29 cellular contexts compared by ENCODE assay signal in genomic region chr4:3244747-3245146, GRCh38. TPM values are rescaled to one million over a fixed set of nuclear protein-coding genes. Genes with fewer than 3 reads are reported as not detected.
"Had no signal": no experiment of that assay in that cellular context is flagged by ENCODE, and none has a peak within 500 bp of the region (broad histone marks: within the 10 kb centered on the region; RNA-seq: fewer than 3 reads in every experiment).

No MANE protein-coding gene starts in this region.

- ATAC-seq: activated CD4-positive, alpha-beta T cell treated with anti-CD3 and anti-CD28 coated beads for 36 hours; activated CD8-positive, alpha-beta memory T cell treated with anti-CD3 and anti-CD28 coated beads, Interleukin-2, amount 10 ng/mL, durations not matched to agents 7 days and 5 days; activated CD8-positive, alpha-beta T cell treated with anti-CD3 and anti-CD28 coated beads, Interleukin-2, amount 10 ng/mL, durations not matched to agents 7 days and 5 days; activated naive CD8-positive, alpha-beta T cell treated with anti-CD3 and anti-CD28 coated beads, Interleukin-2, amount 50 U/mL, for 24 hours; body of pancreas; esophagus mucosa; T-helper 17 cell had no signal

- H3K9me3 ChIP-seq: adrenal gland, body of pancreas, colonic mucosa had no signal

- H3K4me3 ChIP-seq: adrenal gland, body of pancreas, colonic mucosa had no signal

- H3K36me3 ChIP-seq: colonic mucosa had no signal

- H3K4me1 ChIP-seq: adrenal gland, colonic mucosa had no signal

- H3K27me3 ChIP-seq: adrenal gland, body of pancreas, colonic mucosa had no signal

- DNase-seq: activated CD4-positive, alpha-beta memory T cell treated with anti-CD3 and anti-CD28 coated beads for 36 hours; activated CD4-positive, alpha-beta T cell treated with anti-CD3 and anti-CD28 coated beads for 36 hours; activated CD4-positive, alpha-beta T cell treated with anti-CD3 and anti-CD28 coated beads, Interleukin-2, amount 10 ng/mL, durations not matched to agents 24 days and 14 days; activated CD4-positive, CD25-positive, alpha-beta regulatory T cell; activated CD4-positive, CD25-positive, alpha-beta regulatory T cell treated with anti-CD3 and anti-CD28 coated beads, Interleukin-2, amount 50 U/mL, for 72 hours; activated CD8-positive, alpha-beta memory T cell treated with anti-CD3 and anti-CD28 coated beads, Interleukin-2, amount 10 ng/mL, durations not matched to agents 7 days and 5 days; activated CD8-positive, alpha-beta memory T cell treated with anti-CD3 and anti-CD28 coated beads, Interleukin-2, amount 50 U/mL, for 4 hours; activated CD8-positive, alpha-beta T cell treated with anti-CD3 and anti-CD28 coated beads, Interleukin-2, amount 10 ng/mL, durations not matched to agents 7 days and 5 days; activated effector memory CD4-positive, alpha-beta T cell treated with anti-CD3 and anti-CD28 coated beads, Interleukin-2, amount 50 U/mL, for 16 hours; activated naive CD4-positive, alpha-beta T cell treated with anti-CD3 and anti-CD28 coated beads for 36 hours; activated naive CD8-positive, alpha-beta T cell treated with anti-CD3 and anti-CD28 coated beads for 36 hours; activated naive CD8-positive, alpha-beta T cell treated with anti-CD3 and anti-CD28 coated beads, Interleukin-2, amount 50 U/mL, for 24 hours; activated T-cell treated with anti-CD3 and anti-CD28 coated beads, Interleukin-2, amount 50 U/mL, for 1 hour; activated T-cell treated with anti-CD3 and anti-CD28 coated beads, Interleukin-2, amount 50 U/mL, for 48 hours; adrenal gland; amygdala; aorta; body of pancreas; caudate nucleus; cerebellar nuclear complex; colonic mucosa; effector memory CD4-positive, alpha-beta T cell; endodermal cell; foreskin fibroblast; T-helper 1 cell; T-helper 17 cell; T1000 had no signal

- H3K27ac ChIP-seq: adrenal gland, body of pancreas, colonic mucosa had no signal

RNA-seq across cellular contexts. Expression of gene MSANTD1, which starts 4.2 kb away (rescaled TPM):
- total RNA-seq: epithelial cell of proximal tubule had no signal
